ENCODE assay signal across 8 cellular contexts in genomic region chr5:17228833-17229291, GRCh38. TPM values are rescaled to one million over a fixed set of nuclear protein-coding genes. Genes with fewer than 3 reads are reported as not detected.
DNase-seq lines count a peak whose midpoint lies in the region; ATAC-seq and TF ChIP-seq lines count a peak whose summit lies in the region.

No MANE protein-coding gene starts in this region.

- no peak overlapping the region for H3K4me3 ChIP-seq in effector memory CD4-positive, alpha-beta T cell (ENCODE audit: insufficient read depth, low read depth, low read length, poor library complexity, severe bottlenecking)

- no peak for TF ChIP-seq POLR2A in erythroblast (IDR thresholded peaks at IDR 0.05; ENCODE audit: low read length)

- H3K36me3 Mint-ChIP-seq in mesothelial cell of epicardium, result peaks cover 30% of the 10 kb centered on the region
- no peaks in the 10 kb centered on the region for H3K36me3 Mint-ChIP-seq in activated T-cell treated with anti-CD3 and anti-CD28 coated beads, Interleukin-2, amount 50 U/mL, for 24 hours (ENCODE audit: low read depth)

- H3K27me3 Mint-ChIP-seq in mesothelial cell of epicardium (ENCODE audit: low read depth), result no peaks in the 10 kb centered on the region
- peaks cover 18% of the 10 kb centered on the region for H3K27me3 Mint-ChIP-seq in activated T-cell treated with anti-CD3 and anti-CD28 coated beads, Interleukin-2, amount 50 U/mL, for 24 hours

- no peaks in the 10 kb centered on the region for H3K9me3 ChIP-seq in effector memory CD4-positive, alpha-beta T cell (ENCODE audit: control insufficient read depth, low read length)

- H3K27ac Mint-ChIP-seq in mesothelial cell of epicardium, result peak overlapping the region; percentile 68
- H3K27ac Mint-ChIP-seq in activated T-cell treated with anti-CD3 and anti-CD28 coated beads, Interleukin-2, amount 50 U/mL, for 24 hours, result no peak overlapping the region

- DNase-seq in NCI-H526 (lab: John Stamatoyannopoulos, UW) (peak; percentile 26 to 67), mesothelial cell of epicardium (ENCODE audit: low spot score in 2 of 2, unreplicated experiment in 2 of 2) (no peak), erythroblast (lab: John Stamatoyannopoulos, UW) (no peak), NCI-H524 treated with DMSO at 0.1 percent for 48 hours (lab: John Stamatoyannopoulos, UW) (no peak)
- no peak for DNase-seq in effector memory CD4-positive, alpha-beta T cell
- no peak for DNase-seq in activated T-cell treated with anti-CD3 and anti-CD28 coated beads, Interleukin-2, amount 50 U/mL, for 24 hours

- no peak overlapping the region for H3K27ac ChIP-seq in effector memory CD4-positive, alpha-beta T cell (ENCODE audit: insufficient read depth, low read length, poor library complexity, severe bottlenecking)

- no peak for TF ChIP-seq CTCF in mesothelial cell of epicardium (IDR thresholded peaks at IDR 0.05; ENCODE audit: unreplicated experiment)

- H3K36me3 ChIP-seq in effector memory CD4-positive, alpha-beta T cell (ENCODE audit: control insufficient read depth, insufficient read depth, low read length), result no peaks in the 10 kb centered on the region

- H3K4me1 ChIP-seq in effector memory CD4-positive, alpha-beta T cell (ENCODE audit: control insufficient read depth, insufficient read depth, low read length, poor library complexity, severe bottlenecking), result no peaks in the 10 kb centered on the region

- peaks cover 46% of the 10 kb centered on the region for H3K4me1 Mint-ChIP-seq in mesothelial cell of epicardium
- H3K4me1 Mint-ChIP-seq in activated T-cell treated with anti-CD3 and anti-CD28 coated beads, Interleukin-2, amount 50 U/mL, for 24 hours (ENCODE audit: low read depth), result no peaks in the 10 kb centered on the region

- H3K4me3 Mint-ChIP-seq in mesothelial cell of epicardium, result no peak overlapping the region
- no peak overlapping the region for H3K4me3 Mint-ChIP-seq in activated T-cell treated with anti-CD3 and anti-CD28 coated beads, Interleukin-2, amount 50 U/mL, for 24 hours

- no peaks in the 10 kb centered on the region for H3K9me3 Mint-ChIP-seq in mesothelial cell of epicardium
- no peaks in the 10 kb centered on the region for H3K9me3 Mint-ChIP-seq in activated T-cell treated with anti-CD3 and anti-CD28 coated beads, Interleukin-2, amount 50 U/mL, for 24 hours

- no peaks in the 10 kb centered on the region for H3K27me3 ChIP-seq in effector memory CD4-positive, alpha-beta T cell (replicated peaks; ENCODE audit: control insufficient read depth, insufficient read depth, low read length, poor library complexity, severe bottlenecking)

- ATAC-seq in GM18858 (IDR thresholded peaks at IDR 0.05; ENCODE audit: unreplicated experiment) (peak; percentile 65), HG02623 (IDR thresholded peaks at IDR 0.05; ENCODE audit: unreplicated experiment) (peak; percentile 45)

RNA-seq across cellular contexts. Expression of gene BASP1, which starts 11.4 kb away (rescaled TPM):
- total RNA-seq in mesothelial cell of epicardium, result 137 to 144 TPM (median 140 TPM) in 3 replicates

Comparison
In these comparisons a context has a peak if more than half of its experiments do, and no peak if none do; other contexts are left out.
1. DNase-seq: peak in NCI-H526 (2 of 2); none in mesothelial cell of epicardium (0 of 2), erythroblast (0 of 2), effector memory CD4-positive, alpha-beta T cell (0 of 3), NCI-H524 treated with DMSO at 0.1 percent for 48 hours (single experiment) and activated T-cell treated with anti-CD3 and anti-CD28 coated beads, Interleukin-2, amount 50 U/mL, for 24 hours (single experiment).